In the genomic region with DNA sequence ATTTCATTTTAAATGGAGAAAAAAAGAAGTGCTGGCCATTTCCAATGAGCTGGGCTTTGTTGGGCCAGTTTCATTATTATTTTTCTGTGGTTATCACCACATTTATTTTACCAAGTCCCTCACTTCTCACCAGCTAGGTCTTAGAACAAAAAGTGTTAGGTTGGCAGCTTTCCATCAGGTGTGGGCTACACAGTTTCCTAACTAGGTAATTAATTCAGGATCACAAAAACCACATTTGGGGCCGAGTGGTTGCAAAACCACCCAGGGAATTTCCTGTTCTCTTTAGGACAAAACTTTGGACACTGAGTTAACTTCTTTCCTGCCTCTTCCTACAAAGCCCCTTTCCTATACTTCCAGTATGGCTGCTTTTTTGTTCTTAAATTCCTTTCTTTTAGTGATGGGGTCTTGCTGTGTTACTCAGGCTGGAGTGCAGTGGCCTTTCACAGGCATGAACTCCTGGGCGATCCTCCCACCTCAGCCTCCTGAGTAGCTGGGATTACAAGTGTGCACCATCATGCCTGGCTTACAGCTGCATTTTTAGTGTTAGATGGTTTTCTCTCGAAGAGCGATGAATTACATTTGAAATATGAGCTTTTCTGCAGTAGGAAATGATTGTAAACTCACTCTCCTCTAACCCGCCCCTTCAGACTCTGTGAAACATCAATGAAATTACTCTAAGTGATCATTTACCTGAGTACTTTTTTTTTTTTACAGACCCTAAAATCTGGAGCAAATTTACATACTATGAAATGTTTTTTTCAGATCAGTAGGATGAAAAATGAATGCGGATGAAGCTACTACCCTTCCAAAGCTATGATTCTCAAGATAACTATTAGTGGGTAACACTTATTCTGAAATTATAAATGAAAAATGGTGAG, we compare ENCODE assay signal across 8 cellular contexts. TPM values are rescaled to one million over a fixed set of nuclear protein-coding genes. Genes with fewer than 3 reads are reported as not detected.
A peak's percentile ranks its signal among the peaks of the same experiment; 100 is the strongest.
DNase-seq lines count a peak whose midpoint lies in the region; ATAC-seq, FAIRE-seq and TF ChIP-seq lines count a peak whose summit lies in the region.

No MANE protein-coding gene starts in this region.

- H3K27me3 ChIP-seq in left ventricle myocardium inferior (ENCODE audit: low read depth) (no peaks in the 10 kb centered on the region), vagina (no peaks in the 10 kb centered on the region)

- H3K9me3 ChIP-seq in left ventricle myocardium inferior (replicated peaks) (no peaks in the 10 kb centered on the region), vagina (no peaks in the 10 kb centered on the region)

- H3K36me3 Mint-ChIP-seq in memory B cell = peaks cover 15% of the 10 kb centered on the region

- DNase-seq in left ventricle myocardium inferior = no peak
- no peak for DNase-seq in left cardiac atrium
- peak; percentile 70 for DNase-seq in astrocyte of the hippocampus (ENCODE audit: low read depth, low spot score)
- no peak for DNase-seq in memory B cell (ENCODE audit: low spot score in 2 of 2)
- no peak for DNase-seq in vagina (ENCODE audit: extremely low spot score in 2 of 2)
- DNase-seq in germinal center (ENCODE audit: low spot score) = no peak
- no peak for DNase-seq in D721Med (ENCODE audit: insufficient read length, low spot score)

- no peaks in the 10 kb centered on the region for H3K9me3 Mint-ChIP-seq in memory B cell

- H3K4me1 ChIP-seq in left ventricle myocardium inferior = peaks cover 62% of the 10 kb centered on the region
- peaks cover 21% of the 10 kb centered on the region for H3K4me1 ChIP-seq in vagina

- peak overlapping the region; percentile 5 for H3K4me3 Mint-ChIP-seq in memory B cell

- TF ChIP-seq POLR2A in vagina (IDR thresholded peaks at IDR 0.05) = no peak

- H3K27ac ChIP-seq in left ventricle myocardium inferior (replicated peaks) = peak overlapping the region; percentile 99
- peak overlapping the region; percentile 98 for H3K27ac ChIP-seq in vagina

- peaks cover 17% of the 10 kb centered on the region for H3K36me3 ChIP-seq in left ventricle myocardium inferior
- peaks cover 0 to 27% of the 10 kb centered on the region in 2 donors for H3K36me3 ChIP-seq in vagina

- ATAC-seq in left cardiac atrium (no peak), memory B cell (ENCODE audit: low read depth) (no peak), GM19467 (IDR thresholded peaks at IDR 0.05; ENCODE audit: unreplicated experiment) (no peak)

- H3K27ac Mint-ChIP-seq in memory B cell = peak overlapping the region; percentile 95

- H3K4me1 Mint-ChIP-seq in memory B cell = peaks cover 35% of the 10 kb centered on the region

- H3K4me3 ChIP-seq in left ventricle myocardium inferior (no peak overlapping the region), vagina (peak overlapping the region in 1 of 2 donors; percentile 99)

- TF ChIP-seq CTCF in left ventricle myocardium inferior (IDR thresholded peaks at IDR 0.05; ENCODE audit: borderline replicate concordance) (no peak), vagina (IDR thresholded peaks at IDR 0.05) (no peak), D721Med (IDR thresholded peaks at IDR 0.05; ENCODE audit: insufficient read depth, missing control alignments) (no peak)

- FAIRE-seq in D721Med (lab: Jason Lieb, UNC) = no peak

- no peaks in the 10 kb centered on the region for H3K27me3 Mint-ChIP-seq in memory B cell

- intact Hi-C loops in left ventricle myocardium inferior (cut with micrococcal nuclease) = loop anchor here (2.0 to 10.0 kb wide), 4 partner anchors 94 to 284 kb away; no protein-coding TSS in a partner anchor
- intact Hi-C loops in left cardiac atrium (cut with DNase I) = loop anchor here (2.0 to 10.0 kb wide), 7 partner anchors 94 to 400 kb away; no protein-coding TSS in a partner anchor
- intact Hi-C loops in vagina (cut with DNase I) = loop anchor here (2.0 to 10.0 kb wide), 6 partner anchors 157 to 364 kb away; no protein-coding TSS in a partner anchor

RNA-seq across cellular contexts. Expression of gene ZFP36L2, which starts 2.6 kb away (rescaled TPM):
- total RNA-seq in left ventricle myocardium inferior (48.5 TPM), left cardiac atrium (10 to 100 TPM; 64.0 to 82.1 TPM), vagina (206 TPM)
